1 cellular context compared by ENCODE assay signal in the genomic region with DNA sequence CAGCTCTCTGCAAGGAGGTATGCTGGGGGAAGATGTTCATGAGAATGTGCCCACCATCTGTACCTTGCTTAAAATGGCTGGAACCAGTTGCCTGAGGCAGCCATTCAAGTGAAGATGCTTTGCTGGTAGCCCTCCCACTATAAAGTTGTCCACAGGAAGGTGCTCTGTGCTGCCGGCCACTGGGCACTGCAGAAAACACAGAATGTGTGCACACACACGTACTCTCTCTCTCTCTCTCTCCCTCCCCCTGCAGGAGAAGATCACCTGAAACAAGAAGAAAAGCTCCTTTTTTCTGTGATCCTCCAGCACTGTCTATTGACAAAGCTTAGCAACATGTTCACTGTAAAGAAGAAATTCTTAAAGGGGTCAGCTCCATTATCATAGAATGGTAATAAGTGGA.
TF ChIP-seq lines count a peak whose summit lies in the region.

No MANE protein-coding gene starts in this region.

TF ChIP-seq in HCT116, 20 proteins besides CTCF, POLR2A, EP300 and RAD21 (continued from another document):
- no peak for TF ChIP-seq CEBPB (IDR thresholded peaks at IDR 0.05; ENCODE audit: low read depth)
